In the genomic region with DNA sequence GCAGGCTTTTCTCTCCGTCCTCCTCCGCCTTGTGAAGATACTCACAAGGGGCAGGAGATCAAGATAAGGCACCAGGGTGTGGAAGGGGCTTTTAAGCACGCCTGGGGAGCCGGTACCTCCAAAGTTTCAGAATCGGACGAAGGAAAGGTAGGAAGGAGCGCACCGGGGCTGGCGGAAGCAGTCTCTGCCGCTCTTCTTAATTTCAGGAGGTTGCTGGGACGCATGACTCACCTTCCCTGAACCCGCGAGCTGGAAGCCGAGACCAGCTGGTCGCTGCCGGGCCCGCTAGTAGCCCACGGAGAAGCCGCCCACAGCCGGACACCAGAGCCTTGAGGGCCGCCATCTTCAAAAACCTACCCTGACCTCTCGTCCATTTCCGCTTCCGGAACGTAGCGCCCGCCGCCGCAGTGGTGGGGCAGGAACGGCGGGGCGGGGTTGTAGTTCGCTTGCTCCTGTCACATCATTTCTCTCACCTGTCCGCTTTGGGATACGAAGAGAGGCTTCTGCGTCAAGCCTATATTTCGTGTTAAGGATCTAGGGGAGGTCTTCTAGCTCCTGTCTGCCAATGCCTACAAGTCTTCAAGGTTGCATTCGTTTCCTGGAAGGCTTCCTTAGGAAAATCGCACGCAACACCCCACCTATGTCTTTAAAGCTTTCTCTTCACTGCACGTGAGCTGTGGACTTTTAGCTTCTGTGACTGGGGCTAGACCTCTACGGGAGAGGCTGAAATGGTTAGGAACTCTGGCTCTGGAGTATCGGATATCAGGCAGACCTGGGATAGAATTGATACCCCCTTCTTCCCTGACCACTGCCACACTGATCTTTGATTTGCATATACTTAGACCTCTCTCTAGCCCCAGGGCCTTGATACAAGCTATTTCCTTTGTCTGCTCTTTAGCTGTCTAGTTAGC, we compare ENCODE assay signal across 8 cellular contexts. TPM values are rescaled to one million over a fixed set of nuclear protein-coding genes. Genes with fewer than 3 reads are reported as not detected.
DNase-seq lines count a peak whose midpoint lies in the region; ATAC-seq and TF ChIP-seq lines count a peak whose summit lies in the region.

A gene (minus strand): TSS at position 355 of the 911 bp plus-strand sequence. CDS start 12 bp downstream, at position 343.

- ATAC-seq in GM19035 (IDR thresholded peaks at IDR 0.05; ENCODE audit: unreplicated experiment) (peak; percentile 96), HG03342 (IDR thresholded peaks at IDR 0.05; ENCODE audit: unreplicated experiment) (peak; percentile 93), left lung (peak; percentile 98)

- intact Hi-C loops in left lung (cut with DNase I): no loop called here

- H3K27me3 Mint-ChIP-seq in activated CD4-positive, alpha-beta T cell treated with anti-CD3 and anti-CD28 coated beads, Interleukin-2, amount 10 ng/mL, durations not matched to agents 7 days and 5 days: no peaks in the 10 kb centered on the region

- no peaks in the 10 kb centered on the region for H3K9me3 ChIP-seq in left lung

- H3K36me3 Mint-ChIP-seq in activated CD4-positive, alpha-beta T cell treated with anti-CD3 and anti-CD28 coated beads, Interleukin-2, amount 10 ng/mL, durations not matched to agents 7 days and 5 days (ENCODE audit: low read depth): peaks cover 7% of the 10 kb centered on the region

- no peaks in the 10 kb centered on the region for H3K9me3 Mint-ChIP-seq in activated CD4-positive, alpha-beta T cell treated with anti-CD3 and anti-CD28 coated beads, Interleukin-2, amount 10 ng/mL, durations not matched to agents 7 days and 5 days

- CTCF ChIA-PET in activated CD4-positive, alpha-beta T cell treated with anti-CD3 and anti-CD28 coated beads, Interleukin-2, amount 10 ng/mL, durations not matched to agents 7 days and 5 days (lab: Charles Lee): interaction anchor here (0.7 to 1.2 kb wide), 5 partner anchors 10 to 82 kb away, joined by 3 to 5 read pairs (median 3); a partner anchor contains a TSS

- peak within 1 kb of the TSS; percentile 52 to 68 for H3K4me3 ChIP-seq in left lung

- POLR2A ChIA-PET in activated CD4-positive, alpha-beta T cell treated with anti-CD3 and anti-CD28 coated beads, Interleukin-2, amount 10 ng/mL, durations not matched to agents 7 days and 5 days (lab: Charles Lee): no interaction called here

- no peak for TF ChIP-seq CTCF in left lung (IDR thresholded peaks at IDR 0.05)

- peaks cover 13 to 28% of the 10 kb centered on the region in 2 donors for H3K4me1 ChIP-seq in left lung

- peak within 1 kb of the TSS; percentile 65 to 72 for H3K27ac ChIP-seq in left lung

- DNase-seq in Ammon's horn (ENCODE audit: low spot score) (peak; percentile 87), NCI-H526 treated with DMSO at 0.1 percent for 48 hours (lab: John Stamatoyannopoulos, UW) (peak; percentile 64), dedifferentiated amniotic fluid mesenchymal stem cell (ENCODE audit: extremely low spot score) (peak; percentile 75), left lung (peak; percentile 88 to 96)
- DNase-seq in activated CD4-positive, alpha-beta T cell treated with anti-CD3 and anti-CD28 coated beads, Interleukin-2, amount 10 ng/mL, durations not matched to agents 7 days and 5 days: peak; percentile 85
- DNase-seq in stimulated activated CD4-positive, alpha-beta T cell treated with anti-CD3 and anti-CD28 coated beads, Interleukin-2, amount 100 ng/mL, for 48 hours: peak; percentile 76 to 80

- no peaks in the 10 kb centered on the region for H3K27me3 ChIP-seq in left lung

- peaks cover 41% of the 10 kb centered on the region for H3K4me1 Mint-ChIP-seq in activated CD4-positive, alpha-beta T cell treated with anti-CD3 and anti-CD28 coated beads, Interleukin-2, amount 10 ng/mL, durations not matched to agents 7 days and 5 days

- H3K4me3 Mint-ChIP-seq in activated CD4-positive, alpha-beta T cell treated with anti-CD3 and anti-CD28 coated beads, Interleukin-2, amount 10 ng/mL, durations not matched to agents 7 days and 5 days: peak within 1 kb of the TSS; percentile 93

- H3K27ac Mint-ChIP-seq in activated CD4-positive, alpha-beta T cell treated with anti-CD3 and anti-CD28 coated beads, Interleukin-2, amount 10 ng/mL, durations not matched to agents 7 days and 5 days: peak within 1 kb of the TSS; percentile 91

- no peaks in the 10 kb centered on the region for H3K36me3 ChIP-seq in left lung

RNA-seq across cellular contexts. Expression of the gene that starts here (rescaled TPM):
- total RNA-seq in activated CD4-positive, alpha-beta T cell treated with anti-CD3 and anti-CD28 coated beads, Interleukin-2, amount 10 ng/mL, durations not matched to agents 7 days and 5 days: 10 to 100 TPM; 37.3 to 46.4 TPM
- 10 to 100 TPM; 27.0 to 32.5 TPM for total RNA-seq in left lung

Comparison
In these comparisons a context has a peak if more than half of its experiments do, and no peak if none do; other contexts are left out.
1. Peak in every context shown above with its lines: DNase-seq, ATAC-seq, H3K4me3 ChIP-seq and H3K27ac ChIP-seq.